In the genomic region with DNA sequence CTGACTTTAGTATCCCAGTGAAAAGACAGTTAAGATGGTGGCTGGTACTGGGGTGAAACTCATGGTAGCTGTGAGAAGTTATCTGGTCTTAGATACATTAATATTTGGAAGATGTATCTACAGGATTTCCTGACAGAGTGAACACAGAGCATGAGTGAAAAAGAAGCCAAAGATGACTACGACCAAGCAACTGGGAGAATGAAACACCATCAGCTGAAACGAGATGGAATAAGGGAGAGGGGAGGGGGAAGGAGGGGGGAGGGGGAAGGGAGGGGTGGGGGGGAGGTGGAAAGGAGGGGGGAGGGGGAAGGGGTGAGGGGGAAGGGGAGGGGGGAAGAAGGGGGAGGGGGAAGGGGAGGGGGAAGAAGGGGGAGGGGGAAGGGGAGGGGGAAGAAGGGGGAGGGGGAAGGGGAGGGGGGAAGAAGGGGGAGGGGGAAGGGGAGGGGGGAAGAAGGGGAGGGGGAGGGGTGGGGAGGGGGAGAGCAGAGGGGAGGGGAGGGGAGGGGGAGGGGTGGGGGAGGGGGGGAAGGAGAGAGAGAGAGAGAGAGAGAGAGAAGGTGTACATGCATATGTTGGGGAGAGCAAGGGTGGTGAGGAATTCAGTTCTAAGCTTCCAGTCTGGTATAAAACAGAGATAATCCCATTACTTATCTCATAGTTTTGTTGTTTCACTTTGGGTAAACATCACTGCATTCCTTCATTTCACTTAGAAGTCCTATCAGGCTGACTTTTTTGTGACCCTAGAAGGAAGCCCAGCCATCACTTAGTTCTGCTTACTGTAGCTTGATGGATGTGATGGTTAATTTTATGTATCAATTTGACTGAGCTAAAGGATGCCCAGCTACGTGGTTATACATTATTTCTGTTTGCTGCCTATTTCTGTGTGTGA, we compare ENCODE assay signal across 1 cellular context.
TF ChIP-seq lines count a peak whose summit lies in the region.

No MANE protein-coding gene starts in this region.

TF ChIP-seq in GM12878, 131 proteins besides CTCF, POLR2A, EP300 and RAD21:
- TF ChIP-seq CHD2 (IDR thresholded peaks at IDR 0.05; ENCODE audit: borderline replicate concordance, low read depth, low read length) (no peak), NFYA (IDR thresholded peaks at IDR 0.05; ENCODE audit: borderline replicate concordance, low read depth, low read length) (no peak), ZNF274 (IDR thresholded peaks at IDR 0.05; ENCODE audit: insufficient read depth, insufficient read length) (no peak), SUZ12 (IDR thresholded peaks at IDR 0.05; ENCODE audit: unreplicated experiment) (no peak), SMAD5 (IDR thresholded peaks at IDR 0.05; ENCODE audit: low read depth) (no peak), SMAD1 (IDR thresholded peaks at IDR 0.05; ENCODE audit: low read depth, partially characterized antibody) (no peak), CBFB (IDR thresholded peaks at IDR 0.05; ENCODE audit: low read depth) (no peak), EGR1 (IDR thresholded peaks at IDR 0.05; ENCODE audit: borderline replicate concordance in 1 of 2, low read depth in 2 of 2, low read length in 2 of 2) (no peak), CBX5 (IDR thresholded peaks at IDR 0.05; ENCODE audit: low read depth) (no peak), POU2F2 (IDR thresholded peaks at IDR 0.05; ENCODE audit: borderline replicate concordance, low read depth, low read length) (no peak), CREB1 (IDR thresholded peaks at IDR 0.05; ENCODE audit: low read depth) (no peak)
- TF ChIP-seq, protein P1, sequence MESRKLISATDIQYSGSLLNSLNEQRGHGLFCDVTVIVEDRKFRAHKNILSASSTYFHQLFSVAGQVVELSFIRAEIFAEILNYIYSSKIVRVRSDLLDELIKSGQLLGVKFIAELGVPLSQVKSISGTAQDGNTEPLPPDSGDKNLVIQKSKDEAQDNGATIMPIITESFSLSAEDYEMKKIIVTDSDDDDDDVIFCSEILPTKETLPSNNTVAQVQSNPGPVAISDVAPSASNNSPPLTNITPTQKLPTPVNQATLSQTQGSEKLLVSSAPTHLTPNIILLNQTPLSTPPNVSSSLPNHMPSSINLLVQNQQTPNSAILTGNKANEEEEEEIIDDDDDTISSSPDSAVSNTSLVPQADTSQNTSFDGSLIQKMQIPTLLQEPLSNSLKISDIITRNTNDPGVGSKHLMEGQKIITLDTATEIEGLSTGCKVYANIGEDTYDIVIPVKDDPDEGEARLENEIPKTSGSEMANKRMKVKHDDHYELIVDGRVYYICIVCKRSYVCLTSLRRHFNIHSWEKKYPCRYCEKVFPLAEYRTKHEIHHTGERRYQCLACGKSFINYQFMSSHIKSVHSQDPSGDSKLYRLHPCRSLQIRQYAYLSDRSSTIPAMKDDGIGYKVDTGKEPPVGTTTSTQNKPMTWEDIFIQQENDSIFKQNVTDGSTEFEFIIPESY (IDR thresholded peaks at IDR 0.05) = no peak
- TF ChIP-seq, protein P2, sequence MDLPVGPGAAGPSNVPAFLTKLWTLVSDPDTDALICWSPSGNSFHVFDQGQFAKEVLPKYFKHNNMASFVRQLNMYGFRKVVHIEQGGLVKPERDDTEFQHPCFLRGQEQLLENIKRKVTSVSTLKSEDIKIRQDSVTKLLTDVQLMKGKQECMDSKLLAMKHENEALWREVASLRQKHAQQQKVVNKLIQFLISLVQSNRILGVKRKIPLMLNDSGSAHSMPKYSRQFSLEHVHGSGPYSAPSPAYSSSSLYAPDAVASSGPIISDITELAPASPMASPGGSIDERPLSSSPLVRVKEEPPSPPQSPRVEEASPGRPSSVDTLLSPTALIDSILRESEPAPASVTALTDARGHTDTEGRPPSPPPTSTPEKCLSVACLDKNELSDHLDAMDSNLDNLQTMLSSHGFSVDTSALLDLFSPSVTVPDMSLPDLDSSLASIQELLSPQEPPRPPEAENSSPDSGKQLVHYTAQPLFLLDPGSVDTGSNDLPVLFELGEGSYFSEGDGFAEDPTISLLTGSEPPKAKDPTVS (IDR thresholded peaks at IDR 0.05; ENCODE audit: low read depth, low read length) = no peak
- TF ChIP-seq, protein P3, sequence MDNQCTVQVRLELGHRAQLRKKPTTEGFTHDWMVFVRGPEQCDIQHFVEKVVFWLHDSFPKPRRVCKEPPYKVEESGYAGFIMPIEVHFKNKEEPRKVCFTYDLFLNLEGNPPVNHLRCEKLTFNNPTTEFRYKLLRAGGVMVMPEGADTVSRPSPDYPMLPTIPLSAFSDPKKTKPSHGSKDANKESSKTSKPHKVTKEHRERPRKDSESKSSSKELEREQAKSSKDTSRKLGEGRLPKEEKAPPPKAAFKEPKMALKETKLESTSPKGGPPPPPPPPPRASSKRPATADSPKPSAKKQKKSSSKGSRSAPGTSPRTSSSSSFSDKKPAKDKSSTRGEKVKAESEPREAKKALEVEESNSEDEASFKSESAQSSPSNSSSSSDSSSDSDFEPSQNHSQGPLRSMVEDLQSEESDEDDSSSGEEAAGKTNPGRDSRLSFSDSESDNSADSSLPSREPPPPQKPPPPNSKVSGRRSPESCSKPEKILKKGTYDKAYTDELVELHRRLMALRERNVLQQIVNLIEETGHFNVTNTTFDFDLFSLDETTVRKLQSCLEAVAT (IDR thresholded peaks at IDR 0.05) = no peak
